Comparison of ENCODE assay signal across 42 cellular contexts in the genomic region with DNA sequence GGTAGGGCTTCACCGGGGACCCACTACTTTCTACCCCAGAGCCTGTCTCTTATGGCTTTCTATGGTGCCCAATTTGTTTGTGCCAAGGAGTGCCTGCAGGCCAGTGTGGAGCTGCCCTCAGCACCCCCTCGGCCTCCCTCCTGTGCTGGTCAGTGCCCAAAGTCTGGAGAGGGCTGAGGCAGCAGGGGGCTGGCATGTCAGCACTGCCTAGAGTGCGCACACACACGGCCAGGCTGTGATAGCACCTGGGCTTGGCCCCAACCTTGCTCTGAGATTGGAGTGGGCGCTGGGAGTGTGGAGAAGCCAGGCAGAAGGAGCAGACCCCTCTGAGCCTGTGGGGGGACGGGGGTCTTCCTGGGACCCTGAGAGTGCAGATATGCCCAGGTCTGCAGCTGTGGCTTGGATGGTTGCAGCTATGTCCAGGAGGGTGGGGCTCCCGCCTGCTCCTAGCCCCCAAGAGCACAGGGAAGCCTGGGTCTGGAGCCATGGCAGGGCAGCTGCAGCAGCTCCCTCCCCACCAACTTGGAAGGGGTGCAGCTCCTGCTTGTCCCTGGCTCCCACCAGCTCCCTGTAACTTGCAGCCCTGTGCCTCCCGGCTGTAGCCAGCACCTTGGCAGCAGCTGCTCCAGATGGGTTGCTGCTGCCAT. TPM values are rescaled to one million over a fixed set of nuclear protein-coding genes. Genes with fewer than 3 reads are reported as not detected.
"Had no signal": no experiment of that assay in that cellular context is flagged by ENCODE, and none has a peak within 500 bp of the region (broad histone marks: within the 10 kb centered on the region; RNA-seq: fewer than 3 reads in every experiment).

No MANE protein-coding gene starts in this region.

- H3K27me3 ChIP-seq: ascending aorta, body of pancreas, brain microvascular endothelial cell, cardiac muscle cell had no signal

- H3K4me3 ChIP-seq: adrenal gland, ascending aorta, body of pancreas, breast epithelium, cardiac muscle cell had no signal

- H3K4me3 Mint-ChIP-seq: activated naive CD4-positive, alpha-beta T cell treated with anti-CD3 and anti-CD28 coated beads for 36 hours; activated naive CD4-positive, alpha-beta T cell treated with anti-CD3 and anti-CD28 coated beads, Interleukin-2, amount 10 ng/mL, durations not matched to agents 7 days and 5 days; activated naive CD4-positive, alpha-beta T cell treated with anti-CD3 and anti-CD28 coated beads, Interleukin-2, amount 50 U/mL, for 24 hours; activated naive CD8-positive, alpha-beta T cell; activated naive CD8-positive, alpha-beta T cell treated with anti-CD3 and anti-CD28 coated beads for 36 hours; activated naive CD8-positive, alpha-beta T cell treated with anti-CD3 and anti-CD28 coated beads, Interleukin-2, amount 10 ng/mL, durations not matched to agents 7 days and 5 days; activated naive CD8-positive, alpha-beta T cell treated with anti-CD3 and anti-CD28 coated beads, Interleukin-2, amount 50 U/mL, for 24 hours; activated T-cell treated with anti-CD3 and anti-CD28 coated beads, Interleukin-2, amount 50 U/mL, for 24 hours; activated T-cell treated with anti-CD3 and anti-CD28 coated beads, Interleukin-2, amount 50 U/mL, for 4 hours; activated T-cell treated with anti-CD3 and anti-CD28 coated beads, Interleukin-2, amount 50 U/mL, for 72 hours; activated T-helper 1 cell treated with anti-CD3 and anti-CD28 coated beads, Interleukin-12 subunit alpha, Interleukin-12 subunit beta, Interleukin-2, Interleukin-4 antibody, amounts not matched to agents 30 ng/mL and 10 ng/mL and 1 ng/mL, durations not matched to agents 14 hours and 24 hours and 36 hours; activated T-helper 17 cell treated with anti-CD3 and anti-CD28 coated beads, Interleukin-2, amount 50 U/mL, for 72 hours; brain; central memory CD8-positive, alpha-beta T cell had no signal

- H3K4me1 Mint-ChIP-seq: activated naive CD4-positive, alpha-beta T cell treated with anti-CD3 and anti-CD28 coated beads, Interleukin-2, amount 10 ng/mL, durations not matched to agents 7 days and 5 days; activated naive CD4-positive, alpha-beta T cell treated with anti-CD3 and anti-CD28 coated beads, Interleukin-2, amount 50 U/mL, for 24 hours; activated naive CD8-positive, alpha-beta T cell treated with anti-CD3 and anti-CD28 coated beads for 36 hours; activated naive CD8-positive, alpha-beta T cell treated with anti-CD3 and anti-CD28 coated beads, Interleukin-2, amount 10 ng/mL, durations not matched to agents 7 days and 5 days; activated naive CD8-positive, alpha-beta T cell treated with anti-CD3 and anti-CD28 coated beads, Interleukin-2, amount 50 U/mL, for 24 hours; activated T-helper 17 cell treated with anti-CD3 and anti-CD28 coated beads, Interleukin-2, amount 50 U/mL, for 72 hours; brain; central memory CD8-positive, alpha-beta T cell had no signal

- ATAC-seq: activated naive CD4-positive, alpha-beta T cell treated with anti-CD3 and anti-CD28 coated beads, Interleukin-2, amount 50 U/mL, for 72 hours; activated naive CD8-positive, alpha-beta T cell treated with anti-CD3 and anti-CD28 coated beads, Interleukin-2, amount 50 U/mL, for 24 hours; activated T-cell treated with anti-CD3 and anti-CD28 coated beads, Interleukin-2, amount 50 U/mL, for 4 hours; activated T-cell treated with anti-CD3 and anti-CD28 coated beads, Interleukin-2, amount 50 U/mL, for 72 hours; activated T-helper 17 cell treated with anti-CD3 and anti-CD28 coated beads, Interleukin-2, amount 50 U/mL, for 72 hours; body of pancreas had no signal

- H3K27me3 Mint-ChIP-seq: activated naive CD4-positive, alpha-beta T cell treated with anti-CD3 and anti-CD28 coated beads, Interleukin-2, amount 10 ng/mL, durations not matched to agents 7 days and 5 days; activated naive CD4-positive, alpha-beta T cell treated with anti-CD3 and anti-CD28 coated beads, Interleukin-2, amount 50 U/mL, for 24 hours; activated naive CD8-positive, alpha-beta T cell; activated naive CD8-positive, alpha-beta T cell treated with anti-CD3 and anti-CD28 coated beads, Interleukin-2, amount 10 ng/mL, durations not matched to agents 7 days and 5 days; activated naive CD8-positive, alpha-beta T cell treated with anti-CD3 and anti-CD28 coated beads, Interleukin-2, amount 50 U/mL, for 24 hours; activated T-helper 17 cell treated with anti-CD3 and anti-CD28 coated beads, Interleukin-2, amount 50 U/mL, for 72 hours; brain; central memory CD8-positive, alpha-beta T cell had no signal

- H3K9me3 ChIP-seq: adrenal gland, ascending aorta, body of pancreas, breast epithelium had no signal

- DNase-seq: activated effector memory CD4-positive, alpha-beta T cell treated with anti-CD3 and anti-CD28 coated beads, Interleukin-2, amount 50 U/mL, for 16 hours; activated effector memory CD4-positive, alpha-beta T cell treated with Interleukin-2 at 50 U/mL for 16 hours; activated gamma-delta T cell; activated gamma-delta T cell treated with Interleukin-2 at 50 U/mL for 16 hours; activated naive CD4-positive, alpha-beta T cell; activated naive CD4-positive, alpha-beta T cell treated with anti-CD3 and anti-CD28 coated beads for 36 hours; activated naive CD4-positive, alpha-beta T cell treated with anti-CD3 and anti-CD28 coated beads, Interleukin-2, amount 10 ng/mL, durations not matched to agents 7 days and 5 days; activated naive CD4-positive, alpha-beta T cell treated with anti-CD3 and anti-CD28 coated beads, Interleukin-2, amount 50 U/mL, for 16 hours; activated naive CD4-positive, alpha-beta T cell treated with Interleukin-2 at 50 U/mL for 16 hours; activated naive CD8-positive, alpha-beta T cell treated with anti-CD3 and anti-CD28 coated beads for 36 hours; activated naive CD8-positive, alpha-beta T cell treated with anti-CD3 and anti-CD28 coated beads, Interleukin-2, amount 10 ng/mL, durations not matched to agents 7 days and 5 days; activated naive CD8-positive, alpha-beta T cell treated with anti-CD3 and anti-CD28 coated beads, Interleukin-2, amount 50 U/mL, for 24 hours; activated T-cell treated with anti-CD3 and anti-CD28 coated beads, Interleukin-2, amount 50 U/mL, for 1 hour; activated T-cell treated with anti-CD3 and anti-CD28 coated beads, Interleukin-2, amount 50 U/mL, for 24 hours; activated T-cell treated with anti-CD3 and anti-CD28 coated beads, Interleukin-2, amount 50 U/mL, for 4 hours; activated T-cell treated with anti-CD3 and anti-CD28 coated beads, Interleukin-2, amount 50 U/mL, for 48 hours; activated T-cell treated with anti-CD3 and anti-CD28 coated beads, Interleukin-2, amount 50 U/mL, for 72 hours; adrenal gland; amniotic stem cell; amygdala; anterior cingulate cortex; body of pancreas; brain microvascular endothelial cell; caudate nucleus; central memory CD4-positive, alpha-beta T cell; cerebellar nuclear complex had no signal

- H3K9me3 Mint-ChIP-seq: activated naive CD4-positive, alpha-beta T cell treated with anti-CD3 and anti-CD28 coated beads for 36 hours; activated naive CD4-positive, alpha-beta T cell treated with anti-CD3 and anti-CD28 coated beads, Interleukin-2, amount 10 ng/mL, durations not matched to agents 7 days and 5 days; activated naive CD4-positive, alpha-beta T cell treated with anti-CD3 and anti-CD28 coated beads, Interleukin-2, amount 50 U/mL, for 24 hours; activated naive CD4-positive, alpha-beta T cell treated with anti-CD3 and anti-CD28 coated beads, Interleukin-2, amount 50 U/mL, for 72 hours; activated naive CD8-positive, alpha-beta T cell treated with anti-CD3 and anti-CD28 coated beads for 36 hours; activated naive CD8-positive, alpha-beta T cell treated with anti-CD3 and anti-CD28 coated beads, Interleukin-2, amount 10 ng/mL, durations not matched to agents 7 days and 5 days; activated naive CD8-positive, alpha-beta T cell treated with anti-CD3 and anti-CD28 coated beads, Interleukin-2, amount 50 U/mL, for 24 hours; activated T-cell treated with anti-CD3 and anti-CD28 coated beads, Interleukin-2, amount 50 U/mL, for 24 hours; activated T-cell treated with anti-CD3 and anti-CD28 coated beads, Interleukin-2, amount 50 U/mL, for 4 hours; activated T-cell treated with anti-CD3 and anti-CD28 coated beads, Interleukin-2, amount 50 U/mL, for 72 hours; activated T-helper 1 cell treated with anti-CD3 and anti-CD28 coated beads, Interleukin-12 subunit alpha, Interleukin-12 subunit beta, Interleukin-2, Interleukin-4 antibody, amounts not matched to agents 30 ng/mL and 10 ng/mL and 1 ng/mL, durations not matched to agents 14 hours and 24 hours and 36 hours; activated T-helper 17 cell treated with anti-CD3 and anti-CD28 coated beads, Interleukin-2, amount 50 U/mL, for 72 hours; activated T-helper 2 cell treated with anti-CD3 and anti-CD28 coated beads, Interferon-gamma antibody, Interleukin-2, Interleukin-4, amounts not matched to agents 10 μg/mL and 5 μg/mL and 100 μg/mL, durations not matched to agents 14 hours and 24 hours and 36 hours; brain; central memory CD8-positive, alpha-beta T cell had no signal

- H3K36me3 Mint-ChIP-seq: activated naive CD4-positive, alpha-beta T cell treated with anti-CD3 and anti-CD28 coated beads, Interleukin-2, amount 10 ng/mL, durations not matched to agents 7 days and 5 days; activated naive CD4-positive, alpha-beta T cell treated with anti-CD3 and anti-CD28 coated beads, Interleukin-2, amount 50 U/mL, for 24 hours; activated naive CD4-positive, alpha-beta T cell treated with anti-CD3 and anti-CD28 coated beads, Interleukin-2, amount 50 U/mL, for 72 hours; activated naive CD8-positive, alpha-beta T cell; activated naive CD8-positive, alpha-beta T cell treated with anti-CD3 and anti-CD28 coated beads for 36 hours; activated naive CD8-positive, alpha-beta T cell treated with anti-CD3 and anti-CD28 coated beads, Interleukin-2, amount 10 ng/mL, durations not matched to agents 7 days and 5 days; brain had no signal

- H3K27ac Mint-ChIP-seq: activated naive CD4-positive, alpha-beta T cell treated with anti-CD3 and anti-CD28 coated beads for 36 hours; activated naive CD4-positive, alpha-beta T cell treated with anti-CD3 and anti-CD28 coated beads, Interleukin-2, amount 10 ng/mL, durations not matched to agents 7 days and 5 days; activated naive CD4-positive, alpha-beta T cell treated with anti-CD3 and anti-CD28 coated beads, Interleukin-2, amount 50 U/mL, for 24 hours; activated naive CD4-positive, alpha-beta T cell treated with anti-CD3 and anti-CD28 coated beads, Interleukin-2, amount 50 U/mL, for 72 hours; activated naive CD8-positive, alpha-beta T cell; activated naive CD8-positive, alpha-beta T cell treated with anti-CD3 and anti-CD28 coated beads for 36 hours; activated naive CD8-positive, alpha-beta T cell treated with anti-CD3 and anti-CD28 coated beads, Interleukin-2, amount 10 ng/mL, durations not matched to agents 7 days and 5 days; activated naive CD8-positive, alpha-beta T cell treated with anti-CD3 and anti-CD28 coated beads, Interleukin-2, amount 50 U/mL, for 24 hours; activated T-cell treated with anti-CD3 and anti-CD28 coated beads, Interleukin-2, amount 50 U/mL, for 24 hours; activated T-cell treated with anti-CD3 and anti-CD28 coated beads, Interleukin-2, amount 50 U/mL, for 72 hours; activated T-helper 1 cell treated with anti-CD3 and anti-CD28 coated beads, Interleukin-12 subunit alpha, Interleukin-12 subunit beta, Interleukin-2, Interleukin-4 antibody, amounts not matched to agents 30 ng/mL and 10 ng/mL and 1 ng/mL, durations not matched to agents 14 hours and 24 hours and 36 hours; activated T-helper 17 cell treated with anti-CD3 and anti-CD28 coated beads, Interleukin-2, amount 50 U/mL, for 72 hours; activated T-helper 2 cell treated with anti-CD3 and anti-CD28 coated beads, Interferon-gamma antibody, Interleukin-2, Interleukin-4, amounts not matched to agents 10 μg/mL and 5 μg/mL and 100 μg/mL, durations not matched to agents 14 hours and 24 hours and 36 hours; brain had no signal

- H3K27ac ChIP-seq: adrenal gland, ascending aorta, body of pancreas, brain microvascular endothelial cell, breast epithelium, cardiac muscle cell had no signal

- H3K4me1 ChIP-seq: adrenal gland, ascending aorta, body of pancreas, breast epithelium had no signal

- H3K36me3 ChIP-seq: adrenal gland, ascending aorta, brain microvascular endothelial cell, breast epithelium, cardiac muscle cell had no signal

RNA-seq across cellular contexts. Expression of gene GAGE1, which starts 46.3 kb away (rescaled TPM):
- total RNA-seq: activated naive CD4-positive, alpha-beta T cell treated with anti-CD3 and anti-CD28 coated beads for 36 hours; activated naive CD4-positive, alpha-beta T cell treated with anti-CD3 and anti-CD28 coated beads, Interleukin-2, amount 50 U/mL, for 72 hours; activated naive CD8-positive, alpha-beta T cell treated with anti-CD3 and anti-CD28 coated beads for 36 hours; activated naive CD8-positive, alpha-beta T cell treated with anti-CD3 and anti-CD28 coated beads, Interleukin-2, amount 10 ng/mL, durations not matched to agents 7 days and 5 days; activated T-cell treated with anti-CD3 and anti-CD28 coated beads, Interleukin-2, amount 50 U/mL, for 4 hours; activated T-cell treated with anti-CD3 and anti-CD28 coated beads, Interleukin-2, amount 50 U/mL, for 72 hours; activated T-helper 1 cell treated with anti-CD3 and anti-CD28 coated beads, Interleukin-12 subunit alpha, Interleukin-12 subunit beta, Interleukin-2, Interleukin-4 antibody, amounts not matched to agents 30 ng/mL and 10 ng/mL and 1 ng/mL, durations not matched to agents 14 hours and 24 hours and 36 hours; activated T-helper 17 cell treated with anti-CD3 and anti-CD28 coated beads, Interleukin-2, amount 50 U/mL, for 72 hours; activated T-helper 2 cell treated with anti-CD3 and anti-CD28 coated beads, Interferon-gamma antibody, Interleukin-2, Interleukin-4, amounts not matched to agents 10 μg/mL and 5 μg/mL and 100 μg/mL, durations not matched to agents 14 hours and 24 hours and 36 hours; adrenal gland; ascending aorta; astrocyte; body of pancreas; breast epithelium; bronchial epithelial cell; cardiac muscle cell; cardiac septum; cerebellum had no signal
- polyA plus RNA-seq: adipose tissue, adrenal gland, cardiac muscle cell had no signal

RNA-seq across cellular contexts. Expression of gene PAGE1, which starts 50.7 kb away (rescaled TPM):
- total RNA-seq: activated naive CD4-positive, alpha-beta T cell treated with anti-CD3 and anti-CD28 coated beads for 36 hours; activated naive CD4-positive, alpha-beta T cell treated with anti-CD3 and anti-CD28 coated beads, Interleukin-2, amount 50 U/mL, for 72 hours; activated naive CD8-positive, alpha-beta T cell treated with anti-CD3 and anti-CD28 coated beads for 36 hours; activated naive CD8-positive, alpha-beta T cell treated with anti-CD3 and anti-CD28 coated beads, Interleukin-2, amount 10 ng/mL, durations not matched to agents 7 days and 5 days; activated T-cell treated with anti-CD3 and anti-CD28 coated beads, Interleukin-2, amount 50 U/mL, for 4 hours; activated T-cell treated with anti-CD3 and anti-CD28 coated beads, Interleukin-2, amount 50 U/mL, for 72 hours; activated T-helper 1 cell treated with anti-CD3 and anti-CD28 coated beads, Interleukin-12 subunit alpha, Interleukin-12 subunit beta, Interleukin-2, Interleukin-4 antibody, amounts not matched to agents 30 ng/mL and 10 ng/mL and 1 ng/mL, durations not matched to agents 14 hours and 24 hours and 36 hours; activated T-helper 17 cell treated with anti-CD3 and anti-CD28 coated beads, Interleukin-2, amount 50 U/mL, for 72 hours; activated T-helper 2 cell treated with anti-CD3 and anti-CD28 coated beads, Interferon-gamma antibody, Interleukin-2, Interleukin-4, amounts not matched to agents 10 μg/mL and 5 μg/mL and 100 μg/mL, durations not matched to agents 14 hours and 24 hours and 36 hours; adrenal gland; ascending aorta; astrocyte; body of pancreas; breast epithelium; bronchial epithelial cell; cardiac muscle cell; cardiac septum; cerebellum had no signal
- polyA plus RNA-seq: adipose tissue, adrenal gland, cardiac muscle cell had no signal

RNA-seq across cellular contexts. Expression of gene GAGE2A, which starts 55.8 kb away (rescaled TPM):
- total RNA-seq: activated naive CD4-positive, alpha-beta T cell treated with anti-CD3 and anti-CD28 coated beads for 36 hours; activated naive CD4-positive, alpha-beta T cell treated with anti-CD3 and anti-CD28 coated beads, Interleukin-2, amount 50 U/mL, for 72 hours; activated naive CD8-positive, alpha-beta T cell treated with anti-CD3 and anti-CD28 coated beads for 36 hours; activated naive CD8-positive, alpha-beta T cell treated with anti-CD3 and anti-CD28 coated beads, Interleukin-2, amount 10 ng/mL, durations not matched to agents 7 days and 5 days; activated T-cell treated with anti-CD3 and anti-CD28 coated beads, Interleukin-2, amount 50 U/mL, for 72 hours; activated T-helper 1 cell treated with anti-CD3 and anti-CD28 coated beads, Interleukin-12 subunit alpha, Interleukin-12 subunit beta, Interleukin-2, Interleukin-4 antibody, amounts not matched to agents 30 ng/mL and 10 ng/mL and 1 ng/mL, durations not matched to agents 14 hours and 24 hours and 36 hours; activated T-helper 17 cell treated with anti-CD3 and anti-CD28 coated beads, Interleukin-2, amount 50 U/mL, for 72 hours; activated T-helper 2 cell treated with anti-CD3 and anti-CD28 coated beads, Interferon-gamma antibody, Interleukin-2, Interleukin-4, amounts not matched to agents 10 μg/mL and 5 μg/mL and 100 μg/mL, durations not matched to agents 14 hours and 24 hours and 36 hours; ascending aorta; astrocyte; body of pancreas; breast epithelium; bronchial epithelial cell; cardiac muscle cell; cardiac septum; cerebellum had no signal
- polyA plus RNA-seq: adipose tissue, adrenal gland, cardiac muscle cell had no signal
